ENCODE assay signal across 9 cellular contexts in genomic region chr11:72591785-72592490, GRCh38.
A peak's percentile ranks its signal among the peaks of the same experiment; 100 is the strongest.
DNase-seq lines count a peak whose midpoint lies in the region; ATAC-seq, FAIRE-seq and TF ChIP-seq lines count a peak whose summit lies in the region.
"Had no signal": no experiment of that assay in that cellular context is flagged by ENCODE, and none has a peak within 500 bp of the region (broad histone marks: within the 10 kb centered on the region; RNA-seq: fewer than 3 reads in every experiment).

No MANE protein-coding gene starts in this region.

- peak; percentile 18; the same call in 1 of the 3 replicates for ATAC-seq in GM12878
- no peak for ATAC-seq in GM19397 (IDR thresholded peaks at IDR 0.05; ENCODE audit: unreplicated experiment)

- H3K4me3 Mint-ChIP-seq in endothelial cell (ENCODE audit: unreplicated experiment), result no peak overlapping the region

- H3K4me1 Mint-ChIP-seq in endothelial cell (ENCODE audit: unreplicated experiment), result peaks cover 11% of the 10 kb centered on the region

- H3K9ac ChIP-seq in GM12878 (ENCODE audit: control insufficient read depth, insufficient read depth, low read length), result no peak overlapping the region

- intact Hi-C loops in GM12878 (cut with micrococcal nuclease; ENCODE audit: unreplicated experiment) (no loop called here), breast epithelium (cut with DNase I; ENCODE audit: low total_unique reads) (no loop called here)

- 3% methylated on average over 8 of the region's 10 CpGs for WGBS in GM12878 (ENCODE audit: insufficient coverage, insufficient replicate concordance, low lambda C conversion rate, missing lambda C conversion rate)

- peaks cover 6% of the 10 kb centered on the region for H4K20me1 ChIP-seq in GM12878 (ENCODE audit: control insufficient read depth, insufficient read depth)

- POLR2A ChIA-PET in GM12878 (lab: Charles Lee), result no interaction called here

- TF ChIP-seq EP300 in GM12878 (IDR thresholded peaks at IDR 0.05; ENCODE audit: borderline replicate concordance in 1 of 2, control insufficient read depth in 1 of 2, low read depth in 2 of 2, low read length in 2 of 2), result no peak

- no peak for FAIRE-seq in GM12878 (lab: Jason Lieb, UNC)
- FAIRE-seq: keratinocyte had no signal

- H3K27ac ChIP-seq in GM12878 (ENCODE audit: control insufficient read depth, insufficient read depth), result no peak overlapping the region
- no peak overlapping the region for H3K27ac ChIP-seq in breast epithelium

- H3K9me3 Mint-ChIP-seq in endothelial cell (ENCODE audit: unreplicated experiment), result no peaks in the 10 kb centered on the region

- DNase-seq in NCI-H146 treated with DMSO at 0.1 percent for 48 hours (lab: John Stamatoyannopoulos, UW; ENCODE audit: unreplicated experiment) (peak; percentile 43), GM12878 (ENCODE audit: low read depth, low spot score) (no peak), endothelial cell (ENCODE audit: low spot score) (no peak), COLO668 (lab: John Stamatoyannopoulos, UW; ENCODE audit: unreplicated experiment) (no peak), breast epithelium (ENCODE audit: low spot score in 2 of 2) (no peak)
- DNase-seq in activated CD4-positive, CD25-positive, alpha-beta regulatory T cell treated with anti-CD3 and anti-CD28 coated beads, Interleukin-2, amount 50 U/mL, for 72 hours, result peak; percentile 38
- DNase-seq in stimulated activated CD8-positive, alpha-beta memory T cell treated with anti-CD3 and anti-CD28 coated beads, Interleukin-4, amount 100 ng/mL, for 24 hours (ENCODE audit: low read depth), result peak; percentile 21

- no peak overlapping the region for H2AFZ ChIP-seq in GM12878 (ENCODE audit: control insufficient read depth, low read depth, low read length)

- SMC1A ChIA-PET in GM12878 (lab: Charles Lee; ENCODE audit: uncharacterized antibody, unreplicated experiment), result interaction anchor here (0.6 to 1.1 kb wide), 3 partner anchors 18 to 90 kb away, joined by 3 read pairs; no protein-coding TSS in a partner anchor

- no peak overlapping the region for H3K27ac Mint-ChIP-seq in endothelial cell (ENCODE audit: unreplicated experiment)

- in situ Hi-C loops in GM12878 (cut with MboI), result no loop called here

- CTCF ChIA-PET in GM12878 (lab: Yijun Ruan, JAX), result interaction anchor here (0.6 to 8.7 kb wide), 7 partner anchors 16 to 409 kb away, joined by 3 to 130 read pairs (median 4); no protein-coding TSS in a partner anchor

- H3K36me3 ChIP-seq in GM12878 (ENCODE audit: control insufficient read depth in 2 of 2, insufficient read depth in 2 of 2, low read length in 1 of 2), result no peaks in the 10 kb centered on the region
- H3K36me3 ChIP-seq in breast epithelium, result no peaks in the 10 kb centered on the region

- TF ChIP-seq POLR2A in GM12878 (IDR thresholded peaks at IDR 0.05; ENCODE audit: low read depth, low read length) (no peak), breast epithelium (IDR thresholded peaks at IDR 0.05) (no peak)

- TF ChIP-seq CTCF in GM12878 (IDR thresholded peaks at IDR 0.05 in 2 of 3, conservative IDR thresholded peaks at IDR 0.05 in 1 of 3; ENCODE audit: control insufficient read depth in 2 of 3, extremely low read depth in 1 of 3, insufficient read depth in 1 of 3, low read depth in 3 of 3, low read length in 3 of 3), result no peak
- no peak for TF ChIP-seq CTCF in endothelial cell (IDR thresholded peaks at IDR 0.05; ENCODE audit: unreplicated experiment)
- TF ChIP-seq CTCF in breast epithelium (IDR thresholded peaks at IDR 0.05), result no peak

- BruUV-seq in GM12878 (replicated peaks; lab: Mats Ljungman, UMichigan), result no TSS peak

- H3K27me3 ChIP-seq in GM12878 (replicated peaks in 1 of 2; ENCODE audit: control insufficient read depth in 2 of 2, insufficient read depth in 2 of 2, low read length in 1 of 2), result peaks cover 12 to 17% of the 10 kb centered on the region in 2 experiments
- H3K27me3 ChIP-seq in breast epithelium, result peaks cover 6 to 31% of the 10 kb centered on the region in 2 donors

- H3K36me3 Mint-ChIP-seq in endothelial cell (ENCODE audit: low read depth, unreplicated experiment), result peaks cover 25% of the 10 kb centered on the region

- no peak overlapping the region for H3K4me3 ChIP-seq in GM12878
- no peak overlapping the region for H3K4me3 ChIP-seq in breast epithelium

- no peak for TF ChIP-seq RAD21 in GM12878 (IDR thresholded peaks at IDR 0.05; ENCODE audit: insufficient read depth, low read depth, low read length)

- no peak overlapping the region for H3K4me2 ChIP-seq in GM12878 (ENCODE audit: control insufficient read depth, insufficient read depth)

- H3K4me1 ChIP-seq in GM12878 (ENCODE audit: control insufficient read depth, insufficient read depth, low read length), result no peaks in the 10 kb centered on the region; the same call in 1 of the 2 replicates
- H3K4me1 ChIP-seq in breast epithelium, result peaks cover 3 to 5% of the 10 kb centered on the region in 2 donors

- H3K27me3 Mint-ChIP-seq in endothelial cell (ENCODE audit: unreplicated experiment), result peaks cover 26% of the 10 kb centered on the region

- H3K9me3 ChIP-seq in GM12878 (replicated peaks; ENCODE audit: control insufficient read depth, insufficient read depth, low read length) (no peaks in the 10 kb centered on the region), breast epithelium (no peaks in the 10 kb centered on the region)

- H3K79me2 ChIP-seq in GM12878 (ENCODE audit: control insufficient read depth, insufficient read depth, low read length), result no peaks in the 10 kb centered on the region

- RAD21 ChIA-PET in GM12878 (lab: Charles Lee; ENCODE audit: unreplicated experiment), result interaction anchor here (3.6 kb wide), 1 partner anchor 92 kb away, joined by 13 read pairs; no protein-coding TSS in a partner anchor

TF ChIP-seq in GM12878, 131 proteins besides CTCF, POLR2A, EP300 and RAD21:
- TF ChIP-seq, protein P1, sequence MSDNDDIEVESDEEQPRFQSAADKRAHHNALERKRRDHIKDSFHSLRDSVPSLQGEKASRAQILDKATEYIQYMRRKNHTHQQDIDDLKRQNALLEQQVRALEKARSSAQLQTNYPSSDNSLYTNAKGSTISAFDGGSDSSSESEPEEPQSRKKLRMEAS (IDR thresholded peaks at IDR 0.05; ENCODE audit: low read depth, low read length), result no peak
- no peak for TF ChIP-seq ATF2 (IDR thresholded peaks at IDR 0.05; ENCODE audit: low read length)
- TF ChIP-seq JUND (IDR thresholded peaks at IDR 0.05; ENCODE audit: low read depth, low read length), result no peak

Comparison
In these comparisons a context has a peak if more than half of its experiments do, and no peak if none do; other contexts are left out.
1. DNase-seq: peak in NCI-H146 treated with DMSO at 0.1 percent for 48 hours (single experiment), activated CD4-positive, CD25-positive, alpha-beta regulatory T cell treated with anti-CD3 and anti-CD28 coated beads, Interleukin-2, amount 50 U/mL, for 72 hours (single experiment) and stimulated activated CD8-positive, alpha-beta memory T cell treated with anti-CD3 and anti-CD28 coated beads, Interleukin-4, amount 100 ng/mL, for 24 hours (single experiment); none in GM12878 (single experiment), endothelial cell (single experiment), COLO668 (single experiment) and breast epithelium (0 of 2).